In the genomic region with DNA sequence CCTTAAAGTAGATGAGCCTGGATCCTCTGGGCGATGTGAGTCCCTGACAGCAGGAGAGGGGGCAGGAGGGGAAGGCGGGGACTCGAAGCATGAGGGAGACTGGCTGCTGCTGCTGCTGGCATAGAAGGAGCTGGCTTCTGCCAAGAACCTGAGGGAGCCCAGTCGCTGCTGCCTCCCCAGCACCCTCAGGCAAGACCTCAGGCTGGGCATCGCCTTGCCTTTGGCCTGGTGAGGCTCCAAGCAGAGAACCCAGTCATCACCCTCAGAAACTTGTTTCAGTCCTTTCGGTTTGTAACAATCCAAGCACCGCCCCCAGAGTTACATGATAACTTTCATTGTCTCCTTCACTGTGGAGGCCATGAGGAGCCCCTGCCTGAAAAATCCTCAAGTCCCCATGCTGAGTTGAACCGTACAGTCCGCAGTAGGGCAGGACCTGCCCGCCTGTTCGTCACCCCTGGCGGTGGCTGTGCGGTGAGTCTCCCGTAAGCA, we compare ENCODE assay signal across 9 cellular contexts. TPM values are rescaled to one million over a fixed set of nuclear protein-coding genes. Genes with fewer than 3 reads are reported as not detected.
A peak's percentile ranks its signal among the peaks of the same experiment; 100 is the strongest.
DNase-seq lines count a peak whose midpoint lies in the region; ATAC-seq and TF ChIP-seq lines count a peak whose summit lies in the region.
"Had no signal": no experiment of that assay in that cellular context is flagged by ENCODE, and none has a peak within 500 bp of the region (broad histone marks: within the 10 kb centered on the region; RNA-seq: fewer than 3 reads in every experiment).

No MANE protein-coding gene starts in this region.

- no peaks in the 10 kb centered on the region for H3K79me2 ChIP-seq in osteoblast (ENCODE audit: insufficient read depth, low read length)

- no peaks in the 10 kb centered on the region for H4K20me1 ChIP-seq in osteoblast (ENCODE audit: insufficient read depth, low read length)

- CTCF ChIA-PET in GM10248 (lab: Yijun Ruan, JAX) = interaction anchor here (1.1 kb wide), 2 partner anchors 11 to 108 kb away, joined by 3 to 6 read pairs; no protein-coding TSS in a partner anchor

- H3K36me3 ChIP-seq in osteoblast (ENCODE audit: insufficient read depth, low read length) = no peaks in the 10 kb centered on the region

- peaks cover 15% of the 10 kb centered on the region for H3K4me1 ChIP-seq in osteoblast (ENCODE audit: insufficient read depth, low read length)

- peak; percentile 17 for TF ChIP-seq CTCF in fibroblast of mammary gland (conservative IDR thresholded peaks at IDR 0.05; ENCODE audit: control insufficient read depth, insufficient read depth, low read depth, low read length)
- TF ChIP-seq CTCF in osteoblast (IDR thresholded peaks at IDR 0.05; ENCODE audit: extremely low read depth, low read depth, low read length) = no peak
- no peak for TF ChIP-seq CTCF in GM10248 (IDR thresholded peaks at IDR 0.05; ENCODE audit: control extremely low read depth, extremely low read depth, low read depth, missing control alignments)

- no peaks in the 10 kb centered on the region for H3K9me3 ChIP-seq in osteoblast (ENCODE audit: low read depth, low read length)

- peaks cover 26% of the 10 kb centered on the region for H3K27me3 ChIP-seq in osteoblast (ENCODE audit: insufficient read depth, low read length)

- no peak overlapping the region for H3K27ac ChIP-seq in osteoblast (ENCODE audit: low read depth, low read length)

- peak overlapping the region; percentile 83 for H3K4me2 ChIP-seq in osteoblast (ENCODE audit: insufficient read depth, low read length)

- H3K4me3 ChIP-seq in fibroblast of mammary gland (ENCODE audit: control insufficient read depth, low read depth, low read length) = peak overlapping the region; percentile 16
- H3K4me3 ChIP-seq in osteoblast (ENCODE audit: insufficient read depth, low read length) = peak overlapping the region; percentile 69

- H2AFZ ChIP-seq in osteoblast (ENCODE audit: low read length) = peak overlapping the region; percentile 87

- no peak for ATAC-seq in GM21526 (IDR thresholded peaks at IDR 0.05; ENCODE audit: low FRiP score, unreplicated experiment)
- no peak for ATAC-seq in GM18870 (IDR thresholded peaks at IDR 0.05; ENCODE audit: unreplicated experiment)

- POLR2A ChIA-PET in GM10248 (lab: Yijun Ruan, JAX) = no interaction called here

- peak; percentile 74 for DNase-seq in D341Med (ENCODE audit: low spot score)
- DNase-seq in NCI-H524 treated with DMSO at 0.1 percent for 48 hours (lab: John Stamatoyannopoulos, UW) = peak; percentile 54
- DNase-seq in fibroblast of mammary gland (ENCODE audit: low read depth) = peak; percentile 29
- peak; percentile 86 for DNase-seq in osteoblast (ENCODE audit: insufficient read length, low spot score, missing footprints)
- DNase-seq in GM10248 (ENCODE audit: extremely low spot score) = no peak
- DNase-seq in NCI-H128 (lab: John Stamatoyannopoulos, UW; ENCODE audit: unreplicated experiment) = no peak
- DNase-seq: activated naive CD4-positive, alpha-beta T cell treated with anti-CD3 and anti-CD28 coated beads for 36 hours had no signal

RNA-seq across cellular contexts. Expression of a gene that starts 38.8 kb away (rescaled TPM):
- 35.8 and 39.2 TPM in 2 replicates for total RNA-seq in osteoblast

Comparison
In these comparisons a context has a peak if more than half of its experiments do, and no peak if none do; other contexts are left out.
1. DNase-seq: peak in D341Med (single experiment), NCI-H524 treated with DMSO at 0.1 percent for 48 hours (single experiment), fibroblast of mammary gland (single experiment) and osteoblast (single experiment); none in GM10248 (single experiment) and NCI-H128 (single experiment).